9 cellular contexts compared by ENCODE assay signal in genomic region chr19:53076984-53077383, GRCh38. TPM values are rescaled to one million over a fixed set of nuclear protein-coding genes. Genes with fewer than 3 reads are reported as not detected.
DNase-seq lines count a peak whose midpoint lies in the region; ATAC-seq, FAIRE-seq and TF ChIP-seq lines count a peak whose summit lies in the region.
"Had no signal": no experiment of that assay in that cellular context is flagged by ENCODE, and none has a peak within 500 bp of the region (broad histone marks: within the 10 kb centered on the region; RNA-seq: fewer than 3 reads in every experiment).

No MANE protein-coding gene starts in this region.

- POLR2A ChIA-PET in K562 (lab: Yijun Ruan, JAX), result interaction anchor here (0.6 kb wide), 1 partner anchor 207 kb away, joined by 3 read pairs; no protein-coding TSS in a partner anchor

- CTCF ChIA-PET in K562 (lab: Yijun Ruan, JAX; ENCODE audit: low intra/inter-chr PET ratio), result no interaction called here

- DNase-seq in NCI-H146 (lab: John Stamatoyannopoulos, UW), result peak; percentile 49
- DNase-seq in NCI-H146 treated with DMSO at 0.1 percent for 48 hours (lab: John Stamatoyannopoulos, UW; ENCODE audit: unreplicated experiment), result no peak
- DNase-seq in K562 (ENCODE audit: extremely low read depth in 1 of 4, low spot score in 3 of 4), result peak in 3 of 4 experiments; percentile 20 to 27 (median 20)
- DNase-seq in inferior parietal cortex (ENCODE audit: extremely low spot score), result peak; percentile 77
- peak; percentile 90 for DNase-seq in superior temporal gyrus (ENCODE audit: extremely low spot score)
- DNase-seq in stomach, result no peak

- no peak overlapping the region for H3K27ac ChIP-seq in K562 (ENCODE audit: extremely low read depth, low read depth, low read length)
- no peak overlapping the region for H3K27ac ChIP-seq in stomach
- H3K27ac ChIP-seq: A549 had no signal

- H3K4me1 ChIP-seq in K562 (replicated peaks in 1 of 2; ENCODE audit: control insufficient read depth in 2 of 2, insufficient read depth in 2 of 2, low read length in 2 of 2), result no peaks in the 10 kb centered on the region
- H3K4me1 ChIP-seq in stomach, result no peaks in the 10 kb centered on the region
- H3K4me1 ChIP-seq: A549 had no signal

- intact Hi-C loops in K562 (cut with micrococcal nuclease) (no loop called here), stomach (cut with DNase I; ENCODE audit: low total_unique reads) (no loop called here)

- no peaks in the 10 kb centered on the region for H3K27me3 ChIP-seq in K562 (ENCODE audit: control insufficient read depth in 2 of 2, insufficient read depth in 2 of 2, low read length in 2 of 2)
- no peaks in the 10 kb centered on the region for H3K27me3 ChIP-seq in stomach

- H4K20me1 ChIP-seq in K562 (replicated peaks; ENCODE audit: control insufficient read depth, insufficient read depth, low read length), result no peaks in the 10 kb centered on the region

- no peaks in the 10 kb centered on the region for H3K9me1 ChIP-seq in K562 (ENCODE audit: control insufficient read depth, insufficient read depth, low read length)

- peaks cover 6% of the 10 kb centered on the region; the same call in 2 of the 3 replicates for H3K79me2 ChIP-seq in K562 (ENCODE audit: control insufficient read depth, insufficient read depth, low read length)

- BruUV-seq in K562 (replicated peaks; lab: Mats Ljungman, UMichigan), result no TSS peak

- peaks cover 6% of the 10 kb centered on the region for H3K9me3 ChIP-seq in K562 (replicated peaks; ENCODE audit: control insufficient read depth, insufficient read depth, low read depth, low read length)
- peaks cover 4 to 88% (median 47%) of the 10 kb centered on the region in 4 donors for H3K9me3 ChIP-seq in stomach

- no peak for TF ChIP-seq EP300 in K562 (IDR thresholded peaks at IDR 0.05; ENCODE audit: low read length)
- TF ChIP-seq EP300 in stomach (IDR thresholded peaks at IDR 0.05), result no peak

- ATAC-seq in K562, result no peak
- ATAC-seq in HG02642 (IDR thresholded peaks at IDR 0.05; ENCODE audit: poor library complexity, unreplicated experiment), result no peak
- no peak for ATAC-seq in GM19035 (IDR thresholded peaks at IDR 0.05; ENCODE audit: unreplicated experiment)
- ATAC-seq: A549 had no signal

- in situ Hi-C loops in K562 (cut with MboI), result no loop called here

- TF ChIP-seq RAD21 in K562 (CRISPR knock-in tag; conservative IDR thresholded peaks at IDR 0.05 in 1 of 2, IDR thresholded peaks at IDR 0.05 in 1 of 2), result 0 out of 4 replicates have a peak, but pooled peaks of 1 of the 2 experiments have one; percentile 6

- peak; percentile 23 to 50 (median 43) for TF ChIP-seq CTCF in K562 (IDR thresholded peaks at IDR 0.05 in 2 of 3, conservative IDR thresholded peaks at IDR 0.05 in 1 of 3; ENCODE audit: insufficient read depth in 2 of 3, low read depth in 1 of 3, low read length in 3 of 3)
- peak in 2 of 7 experiments; percentile 25 to 41 for TF ChIP-seq CTCF in stomach (IDR thresholded peaks at IDR 0.05)

- no peak overlapping the region for H2AFZ ChIP-seq in K562 (ENCODE audit: low read depth, low read length)

- H3K4me3 ChIP-seq in K562 (no peak overlapping the region), stomach (no peak overlapping the region)
- H3K4me3 ChIP-seq: A549 had no signal

- 93% methylated on average over 10 of the region's 10 CpGs for WGBS in K562 (ENCODE audit: insufficient coverage, low coverage, missing lambda C conversion rate)
- WGBS in stomach, 5 donors, result 53 to 64% (median 60%) methylated on average over 10 of the region's 10 CpGs

- H3K36me3 ChIP-seq in K562 (ENCODE audit: control insufficient read depth, insufficient read depth, low read length), result peaks cover 48% of the 10 kb centered on the region; the same call in 2 of the 3 replicates
- peaks cover 34 to 93% (median 76%) of the 10 kb centered on the region in 4 donors for H3K36me3 ChIP-seq in stomach

- TF ChIP-seq POLR2A in K562 (conservative IDR thresholded peaks at IDR 0.05), result no peak
- no peak for TF ChIP-seq POLR2A in stomach (IDR thresholded peaks at IDR 0.05)

- no peak overlapping the region for H3K9ac ChIP-seq in K562 (ENCODE audit: insufficient read depth in 1 of 2, low read depth in 2 of 2, low read length in 2 of 2)

- FAIRE-seq in K562 (lab: Jason Lieb, UNC), result no peak
- FAIRE-seq: A549 had no signal

- H3K4me2 ChIP-seq in K562 (ENCODE audit: insufficient read depth, low read length), result no peak overlapping the region
- H3K4me2 ChIP-seq: A549 had no signal

TF ChIP-seq in K562, 482 proteins besides CTCF, POLR2A, EP300 and RAD21:
- TF ChIP-seq CAMTA2 (CRISPR knock-in tag; conservative IDR thresholded peaks at IDR 0.05) (no peak), ARID1B (IDR thresholded peaks at IDR 0.05) (no peak)

RNA-seq across cellular contexts. Expression of gene ZNF160, which starts 26.2 kb away (rescaled TPM):
- 129 and 221 TPM in 2 replicates for total RNA-seq in K562 (2011; cell fraction: chromatin; rRNA removed; ENCODE audit: low replicate concordance)
- total RNA-seq in K562 (2011; cell fraction: nucleolus; rRNA removed), result 76.2 and 97.5 TPM in 2 replicates
- total RNA-seq in K562 (2011; cell fraction: nucleoplasm; rRNA removed), result 145 and 157 TPM in 2 replicates
- total RNA-seq in K562 (2014; rRNA removed) (8.7 and 12.0 TPM in 2 replicates), K562 (2014; rRNA removed; fragmentation: Illumina TruSeq; extraction: Trizol) (17.6 and 19.1 TPM in 2 replicates), K562 (2015; rRNA removed; fragmentation: Illumina TruSeq; extraction: Trizol) (12.4 and 13.0 TPM in 2 replicates), K562 (2021) (11.6 and 11.8 TPM in 2 replicates), stomach (10 to 100 TPM; 28.1 to 96.0 (median 56.7) TPM)
- polyA plus RNA-seq in K562 (2011; rRNA removed) (21.3 and 22.1 TPM in 2 replicates), K562 (2014; fragmentation: Illumina TruSeq; extraction: Trizol) (13.4 and 14.9 TPM in 2 replicates), K562 (2014; fragmentation: Nextera tagmentation; extraction: Ambion mirVana) (1 to 10 TPM; 3.6 to 7.5 TPM), K562 (2014; rRNA removed) (7.3 and 10.3 TPM in 2 replicates), stomach (10 to 100 TPM in 1 of 3 donors, 1 to 10 TPM in 2; 7.3 to 13.5 (median 9.2) TPM)
- 6.9 and 12.9 TPM in 2 replicates for polyA plus RNA-seq in K562 (2011; cell fraction: cytosol; rRNA removed)
- polyA plus RNA-seq in K562 (2011; cell fraction: nucleus; rRNA removed), result 34.0 and 38.4 TPM in 2 replicates
- 9.6 and 10.9 TPM in 2 replicates for polyA plus RNA-seq in K562 (2012)
- 46.8 and 49.8 TPM in 2 replicates for polyA minus RNA-seq in K562 (2011; rRNA and poly(A)+ RNA removed)
- 16.9 and 19.5 TPM in 2 replicates for polyA minus RNA-seq in K562 (2011; cell fraction: cytosol; rRNA and poly(A)+ RNA removed)
- polyA minus RNA-seq in K562 (2011; cell fraction: nucleus; rRNA and poly(A)+ RNA removed), result 31.4 and 44.3 TPM in 2 replicates

RNA-seq across cellular contexts. Expression of gene ERVV-2, which starts 32.4 kb away (rescaled TPM):
- total RNA-seq in K562 (2011; cell fraction: chromatin; rRNA removed; ENCODE audit: low replicate concordance), result 0.42 TPM in 1 of 2 replicates, not detected in the other
- 0.17 TPM in 1 of 2 replicates, not detected in the other for total RNA-seq in K562 (2011; cell fraction: nucleolus; rRNA removed)
- 0.44 and 0.61 TPM in 2 replicates for total RNA-seq in K562 (2011; cell fraction: nucleoplasm; rRNA removed)
- total RNA-seq in K562 (2014; rRNA removed) (not detected in 2 replicates), K562 (2014; rRNA removed; fragmentation: Illumina TruSeq; extraction: Trizol) (0.07 TPM in 1 of 2 replicates, not detected in the other), K562 (2015; rRNA removed; fragmentation: Illumina TruSeq; extraction: Trizol) (0.07 TPM in 1 of 2 replicates, not detected in the other), K562 (2021) (0.07 TPM in 1 of 2 replicates, not detected in the other), stomach (not detected)
- polyA plus RNA-seq in K562 (2011; rRNA removed) (0.07 and 0.08 TPM in 2 replicates), K562 (2014; fragmentation: Illumina TruSeq; extraction: Trizol) (0.07 TPM in 1 of 2 replicates, not detected in the other), K562 (2014; fragmentation: Nextera tagmentation; extraction: Ambion mirVana) (not detected), K562 (2014; rRNA removed) (not detected in 2 replicates), stomach (not detected)
- 0.06 and 0.12 TPM in 2 replicates for polyA plus RNA-seq in K562 (2011; cell fraction: cytosol; rRNA removed)
- polyA plus RNA-seq in K562 (2011; cell fraction: nucleus; rRNA removed), result 0.06 and 0.09 TPM in 2 replicates
- polyA plus RNA-seq in K562 (2012), result 0.05 and 0.10 TPM in 2 replicates
- not detected in 2 replicates for polyA minus RNA-seq in K562 (2011; rRNA and poly(A)+ RNA removed)
- polyA minus RNA-seq in K562 (2011; cell fraction: cytosol; rRNA and poly(A)+ RNA removed), result not detected in 2 replicates
- not detected in 2 replicates for polyA minus RNA-seq in K562 (2011; cell fraction: nucleus; rRNA and poly(A)+ RNA removed)
- polyA plus RNA-seq: A549 had no signal

RNA-seq across cellular contexts. Expression of gene ZNF415, which starts 55.7 kb away (rescaled TPM):
- total RNA-seq in K562 (2011; cell fraction: chromatin; rRNA removed; ENCODE audit: low replicate concordance), result 0.69 and 0.90 TPM in 2 replicates
- total RNA-seq in K562 (2011; cell fraction: nucleolus; rRNA removed), result 0.13 and 0.33 TPM in 2 replicates
- total RNA-seq in K562 (2011; cell fraction: nucleoplasm; rRNA removed), result 0.59 TPM in 1 of 2 replicates, not detected in the other
- total RNA-seq in K562 (2014; rRNA removed), result 0.16 TPM in 1 of 2 replicates, not detected in the other
- total RNA-seq in K562 (2014; rRNA removed; fragmentation: Illumina TruSeq; extraction: Trizol), result 0.10 and 0.18 TPM in 2 replicates
- total RNA-seq in K562 (2015; rRNA removed; fragmentation: Illumina TruSeq; extraction: Trizol), result 0.14 and 0.30 TPM in 2 replicates
- total RNA-seq in K562 (2021), result 0.44 and 0.45 TPM in 2 replicates
- polyA plus RNA-seq in K562 (2011; rRNA removed), result 0.14 and 0.34 TPM in 2 replicates
- polyA plus RNA-seq in K562 (2011; cell fraction: cytosol; rRNA removed), result 0.35 TPM in 1 of 2 replicates, not detected in the other
- polyA plus RNA-seq in K562 (2011; cell fraction: nucleus; rRNA removed), result 0.13 and 0.20 TPM in 2 replicates
- 0.08 TPM in 2 replicates for polyA plus RNA-seq in K562 (2012)
- 0.11 and 0.12 TPM in 2 replicates for polyA plus RNA-seq in K562 (2014; fragmentation: Illumina TruSeq; extraction: Trizol)
- polyA plus RNA-seq in K562 (2014; fragmentation: Nextera tagmentation; extraction: Ambion mirVana), result under 1 TPM in 1 of 2 experiments, not detected in 1; 0.06 TPM
- polyA plus RNA-seq in K562 (2014; rRNA removed), result 0.82 TPM in 1 of 2 replicates, not detected in the other
- polyA minus RNA-seq in K562 (2011; rRNA and poly(A)+ RNA removed), result 0.28 and 0.45 TPM in 2 replicates
- not detected in 2 replicates for polyA minus RNA-seq in K562 (2011; cell fraction: cytosol; rRNA and poly(A)+ RNA removed)
- 0.33 TPM in 1 of 2 replicates, not detected in the other for polyA minus RNA-seq in K562 (2011; cell fraction: nucleus; rRNA and poly(A)+ RNA removed)
- total RNA-seq in stomach, result 100 to 1,000 TPM in 1 of 5 donors, 10 to 100 TPM in 2, 1 to 10 TPM in 1, under 1 TPM in 1; 0.29 to 281 (median 15.2) TPM
- polyA plus RNA-seq in stomach, result 10 to 100 TPM in 1 of 3 donors, 1 to 10 TPM in 2; 5.5 to 11.2 (median 6.5) TPM
- polyA plus RNA-seq: A549 had no signal

Comparison
In these comparisons a context has a peak if more than half of its experiments do, and no peak if none do; other contexts are left out.
1. DNase-seq: peak in NCI-H146 (single experiment), K562 (3 of 4), inferior parietal cortex (single experiment) and superior temporal gyrus (single experiment); none in NCI-H146 treated with DMSO at 0.1 percent for 48 hours (single experiment) and stomach (single experiment).